10 cellular contexts compared by ENCODE assay signal in the genomic region with DNA sequence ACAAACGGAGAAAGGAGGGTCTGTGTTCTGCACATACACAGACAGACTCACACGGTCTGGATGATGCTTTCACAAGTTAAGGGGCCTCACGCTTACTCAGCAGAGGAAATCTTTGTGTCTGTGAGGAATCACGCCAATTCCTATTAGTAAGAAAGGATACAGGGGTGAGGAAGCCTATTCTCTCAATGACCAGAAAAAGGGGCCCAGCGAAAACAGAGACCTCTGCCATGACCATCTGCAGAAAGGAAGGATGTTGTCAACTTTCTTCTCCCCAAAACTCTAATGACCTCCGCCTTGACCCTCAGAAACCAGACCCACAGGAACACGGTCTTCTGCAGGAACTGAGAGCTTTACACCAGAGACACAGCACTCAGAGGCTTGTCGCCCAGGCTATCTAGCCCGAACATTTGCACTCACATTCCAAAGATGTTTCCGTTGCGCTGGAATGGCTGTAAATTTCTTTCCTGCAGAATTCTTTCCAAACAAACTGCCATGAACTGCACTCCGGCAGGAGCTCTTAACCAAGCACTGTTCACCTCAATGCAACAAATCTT.
DNase-seq lines count a peak whose midpoint lies in the region; ATAC-seq, FAIRE-seq and TF ChIP-seq lines count a peak whose summit lies in the region.
"Had no signal": no experiment of that assay in that cellular context is flagged by ENCODE, and none has a peak within 500 bp of the region (broad histone marks: within the 10 kb centered on the region; RNA-seq: fewer than 3 reads in every experiment).

No MANE protein-coding gene starts in this region.

- intact Hi-C loops in lower lobe of right lung (cut with DNase I) (no loop called here), testis (cut with DNase I; ENCODE audit: low total_unique reads) (no loop called here)

- TF ChIP-seq POLR2A in testis (IDR thresholded peaks at IDR 0.05): no peak

- H3K27me3 ChIP-seq in HUES48 (ENCODE audit: control insufficient read depth, insufficient read depth, low read length) (no peaks in the 10 kb centered on the region), lower lobe of right lung (ENCODE audit: low read depth) (no peaks in the 10 kb centered on the region), testis (no peaks in the 10 kb centered on the region)

- H3K4me3 ChIP-seq in HUES48 (ENCODE audit: low read depth, low read length): peak overlapping the region; percentile 41; the same call in 1 of the 2 replicates
- peak overlapping the region; percentile 36 for H3K4me3 ChIP-seq in lower lobe of right lung
- no peak overlapping the region for H3K4me3 ChIP-seq in testis

- H3K27ac ChIP-seq in HUES48 (ENCODE audit: low read depth, low read length): peak overlapping the region; percentile 74
- H3K27ac ChIP-seq in lower lobe of right lung: peak overlapping the region; percentile 57
- peak overlapping the region; percentile 48 to 68 for H3K27ac ChIP-seq in testis

- no peaks in the 10 kb centered on the region for H3K36me3 ChIP-seq in HUES48 (ENCODE audit: control insufficient read depth, insufficient read depth, low read length)
- H3K36me3 ChIP-seq in lower lobe of right lung: no peaks in the 10 kb centered on the region
- H3K36me3 ChIP-seq in testis (ENCODE audit: low read depth, missing control alignments): no peaks in the 10 kb centered on the region

- peak; percentile 55 to 63 for ATAC-seq in lower lobe of right lung

- 23 to 42% methylated on average over 12 of the region's 12 CpGs for WGBS in testis, 2 donors

- peaks cover 79% of the 10 kb centered on the region for H3K4me1 ChIP-seq in HUES48 (ENCODE audit: control insufficient read depth, insufficient read depth, low read length)
- H3K4me1 ChIP-seq in lower lobe of right lung: peaks cover 22% of the 10 kb centered on the region
- H3K4me1 ChIP-seq in testis: peaks cover 50% of the 10 kb centered on the region

- DNase-seq in ecto neural progenitor cell (ENCODE audit: low spot score) (peak; percentile 54), lower lobe of right lung (no peak), testis (peak; percentile 73), DMS 273 treated with DMSO at 0.1 percent for 48 hours (lab: John Stamatoyannopoulos, UW) (no peak), NCI-H774 (lab: John Stamatoyannopoulos, UW) (no peak), COLO668 (lab: John Stamatoyannopoulos, UW; ENCODE audit: unreplicated experiment) (no peak), D721Med (ENCODE audit: insufficient read length, low spot score) (no peak)
- DNase-seq: stimulated activated CD4-positive, alpha-beta T cell treated with anti-CD3 and anti-CD28 coated beads, Interleukin-12 subunit alpha, Interleukin-12 subunit beta, amount 100 ng/mL, for 4 hours had no signal

- H3K9ac ChIP-seq in HUES48 (ENCODE audit: low read depth, low read length): peak overlapping the region; percentile 29; the same call in 1 of the 2 replicates

- H3K9me3 ChIP-seq in HUES48 (ENCODE audit: control insufficient read depth, insufficient read depth, low read length) (no peaks in the 10 kb centered on the region), lower lobe of right lung (no peaks in the 10 kb centered on the region), testis (no peaks in the 10 kb centered on the region)

- FAIRE-seq in D721Med (lab: Jason Lieb, UNC): no peak
- FAIRE-seq: GM12891 had no signal

- TF ChIP-seq CTCF in lower lobe of right lung (IDR thresholded peaks at IDR 0.05) (no peak), testis (IDR thresholded peaks at IDR 0.05) (no peak), D721Med (IDR thresholded peaks at IDR 0.05; ENCODE audit: insufficient read depth, missing control alignments) (no peak)

Comparison
In these comparisons a context has a peak if more than half of its experiments do, and no peak if none do; other contexts are left out.
1. H3K4me3 ChIP-seq: peak in HUES48 (single experiment) and lower lobe of right lung (single experiment); none in testis (0 of 2).
2. DNase-seq: peak in ecto neural progenitor cell (single experiment) and testis (single experiment); none in lower lobe of right lung (single experiment), DMS 273 treated with DMSO at 0.1 percent for 48 hours (single experiment), NCI-H774 (single experiment), COLO668 (single experiment) and D721Med (single experiment).
3. Peak in every context shown above with its lines, with median percentiles within 50 percentile points of each other: H3K27ac ChIP-seq.